Comparison of ENCODE assay signal across 33 cellular contexts in the genomic region with DNA sequence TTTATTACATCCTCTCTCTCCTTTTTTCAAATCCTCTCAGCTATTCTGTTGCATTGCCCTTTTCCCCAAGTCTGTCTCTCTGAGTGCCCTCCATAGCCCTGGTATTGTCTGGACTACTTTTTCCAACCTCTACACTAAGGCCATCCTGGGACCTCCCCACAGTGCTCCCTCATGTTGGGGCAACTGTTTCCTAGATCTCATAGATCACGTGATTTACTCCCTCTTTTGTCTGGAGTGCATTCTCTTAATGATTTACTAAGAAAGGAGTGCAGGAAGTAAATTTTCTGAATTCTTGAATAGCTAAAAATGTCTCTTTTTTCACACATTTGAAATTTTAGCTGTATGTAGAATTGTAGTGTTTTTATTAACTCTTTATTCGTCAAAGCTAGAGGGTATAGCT.
"Had no signal": no experiment of that assay in that cellular context is flagged by ENCODE, and none has a peak within 500 bp of the region (broad histone marks: within the 10 kb centered on the region; RNA-seq: fewer than 3 reads in every experiment).

No MANE protein-coding gene starts in this region.

- H3K27me3 ChIP-seq: adrenal gland, ascending aorta, body of pancreas, brain microvascular endothelial cell, cardiac muscle cell had no signal

- ATAC-seq: activated naive CD4-positive, alpha-beta T cell treated with anti-CD3 and anti-CD28 coated beads, Interleukin-2, amount 50 U/mL, for 72 hours; activated naive CD8-positive, alpha-beta T cell treated with anti-CD3 and anti-CD28 coated beads, Interleukin-2, amount 50 U/mL, for 24 hours; activated T-cell treated with anti-CD3 and anti-CD28 coated beads, Interleukin-2, amount 50 U/mL, for 4 hours; activated T-cell treated with anti-CD3 and anti-CD28 coated beads, Interleukin-2, amount 50 U/mL, for 72 hours; activated T-helper 17 cell treated with anti-CD3 and anti-CD28 coated beads, Interleukin-2, amount 50 U/mL, for 72 hours; body of pancreas had no signal

- H3K36me3 ChIP-seq: adrenal gland, ascending aorta, brain microvascular endothelial cell, breast epithelium, cardiac muscle cell had no signal

- H3K9me3 ChIP-seq: adrenal gland, ascending aorta, body of pancreas had no signal

- H3K4me1 ChIP-seq: adrenal gland, ascending aorta, body of pancreas, breast epithelium had no signal

- FAIRE-seq: astrocyte, bronchial epithelial cell had no signal

- DNase-seq: activated effector memory CD4-positive, alpha-beta T cell treated with anti-CD3 and anti-CD28 coated beads, Interleukin-2, amount 50 U/mL, for 16 hours; activated effector memory CD4-positive, alpha-beta T cell treated with Interleukin-2 at 50 U/mL for 16 hours; activated gamma-delta T cell; activated gamma-delta T cell treated with Interleukin-2 at 50 U/mL for 16 hours; activated naive CD4-positive, alpha-beta T cell; activated naive CD4-positive, alpha-beta T cell treated with anti-CD3 and anti-CD28 coated beads for 36 hours; activated naive CD4-positive, alpha-beta T cell treated with anti-CD3 and anti-CD28 coated beads, Interleukin-2, amount 10 ng/mL, durations not matched to agents 7 days and 5 days; activated naive CD4-positive, alpha-beta T cell treated with anti-CD3 and anti-CD28 coated beads, Interleukin-2, amount 50 U/mL, for 16 hours; activated naive CD4-positive, alpha-beta T cell treated with Interleukin-2 at 50 U/mL for 16 hours; activated naive CD8-positive, alpha-beta T cell treated with anti-CD3 and anti-CD28 coated beads for 36 hours; activated naive CD8-positive, alpha-beta T cell treated with anti-CD3 and anti-CD28 coated beads, Interleukin-2, amount 10 ng/mL, durations not matched to agents 7 days and 5 days; activated naive CD8-positive, alpha-beta T cell treated with anti-CD3 and anti-CD28 coated beads, Interleukin-2, amount 50 U/mL, for 24 hours; activated T-cell treated with anti-CD3 and anti-CD28 coated beads, Interleukin-2, amount 50 U/mL, for 24 hours; activated T-cell treated with anti-CD3 and anti-CD28 coated beads, Interleukin-2, amount 50 U/mL, for 4 hours; activated T-cell treated with anti-CD3 and anti-CD28 coated beads, Interleukin-2, amount 50 U/mL, for 48 hours; activated T-cell treated with anti-CD3 and anti-CD28 coated beads, Interleukin-2, amount 50 U/mL, for 72 hours; adrenal gland; amniotic stem cell; amygdala; anterior cingulate cortex; aorta; body of pancreas; brain microvascular endothelial cell; caudate nucleus; central memory CD4-positive, alpha-beta T cell; cerebellar nuclear complex had no signal

- H3K27ac ChIP-seq: adrenal gland, ascending aorta, body of pancreas, brain microvascular endothelial cell, breast epithelium, cardiac muscle cell had no signal

- H3K4me3 ChIP-seq: adrenal gland, ascending aorta, body of pancreas, breast epithelium, cardiac muscle cell had no signal
